8 cellular contexts compared by ENCODE assay signal in genomic region chr5:176364765-176365662, GRCh38. TPM values are rescaled to one million over a fixed set of nuclear protein-coding genes. Genes with fewer than 3 reads are reported as not detected.
A peak's percentile ranks its signal among the peaks of the same experiment; 100 is the strongest.
DNase-seq lines count a peak whose midpoint lies in the region; ATAC-seq, FAIRE-seq and TF ChIP-seq lines count a peak whose summit lies in the region.

Gene ARL10, plus strand, starts transcription at chr5:176365487. Its CDS starts 77 bp downstream, at chr5:176365564.

- ATAC-seq in HG02885 (IDR thresholded peaks at IDR 0.05; ENCODE audit: poor library complexity, unreplicated experiment) (peak; percentile 46), GM12878 (peak; percentile 52)

- no peaks in the 10 kb centered on the region for H4K20me1 ChIP-seq in GM12878 (ENCODE audit: control insufficient read depth, insufficient read depth)

- H3K9ac ChIP-seq in GM12878 (ENCODE audit: control insufficient read depth, insufficient read depth, low read length): peak within 1 kb of the TSS; percentile 71

- intact Hi-C loops in GM12878 (cut with micrococcal nuclease; ENCODE audit: unreplicated experiment): loop anchor here (1.0 kb wide), 1 partner anchor 23 kb away; the partner anchor contains the start of genes HIGD2A and NOP16

- DNase-seq in GM10248 (ENCODE audit: extremely low spot score) (peak; percentile 81), T-helper 2 cell (peak; percentile 30 to 55 (median 46)), GM12878 (ENCODE audit: low read depth, low spot score) (no peak), skeletal muscle cell (ENCODE audit: low read depth) (peak; percentile 7), glomerular visceral epithelial cell (ENCODE audit: extremely low spot score) (no peak), SHP77 (lab: John Stamatoyannopoulos, UW) (no peak)

- POLR2A ChIA-PET in GM10248 (lab: Yijun Ruan, JAX): no interaction called here
- POLR2A ChIA-PET in GM12878 (lab: Charles Lee): no interaction called here

- no peak for FAIRE-seq in GM12878 (lab: Jason Lieb, UNC)

- in situ Hi-C loops in GM12878 (cut with MboI): no loop called here

- RAD21 ChIA-PET in GM12878 (lab: Charles Lee; ENCODE audit: unreplicated experiment): no interaction called here

- H3K4me3 ChIP-seq in GM12878 (peak within 1 kb of the TSS; percentile 91), iPS-18c (ENCODE audit: insufficient read depth, low read depth, low read length) (peak within 1 kb of the TSS; percentile 77), skeletal muscle cell (ENCODE audit: low read depth, low read length) (peak within 1 kb of the TSS; percentile 71)

- no peak for TF ChIP-seq CTCF in GM10248 (IDR thresholded peaks at IDR 0.05; ENCODE audit: control extremely low read depth, extremely low read depth, low read depth, missing control alignments)
- no peak for TF ChIP-seq CTCF in GM12878 (IDR thresholded peaks at IDR 0.05 in 2 of 3, conservative IDR thresholded peaks at IDR 0.05 in 1 of 3; ENCODE audit: control insufficient read depth in 2 of 3, extremely low read depth in 1 of 3, insufficient read depth in 1 of 3, low read depth in 3 of 3, low read length in 3 of 3)

- H2AFZ ChIP-seq in GM12878 (ENCODE audit: control insufficient read depth, low read depth, low read length): peak within 1 kb of the TSS; percentile 92

- H3K4me1 ChIP-seq in GM12878 (ENCODE audit: control insufficient read depth, insufficient read depth, low read length): no peaks in the 10 kb centered on the region; the same call in 1 of the 2 replicates

- H3K79me2 ChIP-seq in GM12878 (ENCODE audit: control insufficient read depth, insufficient read depth, low read length): peaks cover 13% of the 10 kb centered on the region

- no TSS peak for BruUV-seq in GM12878 (replicated peaks; lab: Mats Ljungman, UMichigan)

- SMC1A ChIA-PET in GM12878 (lab: Charles Lee; ENCODE audit: uncharacterized antibody, unreplicated experiment): no interaction called here

- no peak within 1 kb of the TSS for H3K27ac ChIP-seq in GM12878 (ENCODE audit: control insufficient read depth, insufficient read depth)

- CTCF ChIA-PET in GM10248 (lab: Yijun Ruan, JAX) (interaction anchor here (1.2 kb wide), 1 partner anchor 13 kb away, joined by 3 read pairs; no protein-coding TSS in a partner anchor), GM12878 (lab: Yijun Ruan, JAX) (no interaction called here)

- no peaks in the 10 kb centered on the region for H3K36me3 ChIP-seq in GM12878 (ENCODE audit: control insufficient read depth in 2 of 2, insufficient read depth in 2 of 2, low read length in 1 of 2)

- 7% methylated on average over 58 of the region's 68 CpGs for WGBS in GM12878 (ENCODE audit: insufficient coverage, insufficient replicate concordance, low lambda C conversion rate, missing lambda C conversion rate)

- H3K27me3 ChIP-seq in GM12878 (replicated peaks in 1 of 2; ENCODE audit: control insufficient read depth in 2 of 2, insufficient read depth in 2 of 2, low read length in 1 of 2): no peaks in the 10 kb centered on the region

- no peaks in the 10 kb centered on the region for H3K9me3 ChIP-seq in GM12878 (replicated peaks; ENCODE audit: control insufficient read depth, insufficient read depth, low read length)
- peaks cover 4% of the 10 kb centered on the region for H3K9me3 ChIP-seq in iPS-18c (ENCODE audit: control insufficient read depth, insufficient read depth, low read length)

- no peak for TF ChIP-seq EP300 in GM12878 (IDR thresholded peaks at IDR 0.05; ENCODE audit: borderline replicate concordance in 1 of 2, control insufficient read depth in 1 of 2, low read depth in 2 of 2, low read length in 2 of 2)

- TF ChIP-seq RAD21 in GM12878 (IDR thresholded peaks at IDR 0.05; ENCODE audit: insufficient read depth, low read depth, low read length): no peak

- no peak for TF ChIP-seq POLR2A in GM12878 (IDR thresholded peaks at IDR 0.05; ENCODE audit: low read depth, low read length)

- peak within 1 kb of the TSS; percentile 98 for H3K4me2 ChIP-seq in GM12878 (ENCODE audit: control insufficient read depth, insufficient read depth)

TF ChIP-seq in GM12878, 131 proteins besides CTCF, POLR2A, EP300 and RAD21 (continues in another document):
- TF ChIP-seq TARDBP (IDR thresholded peaks at IDR 0.05; ENCODE audit: borderline replicate concordance): peak; percentile 77
- no peak for TF ChIP-seq DPF2 (IDR thresholded peaks at IDR 0.05)
- TF ChIP-seq SPI1 (IDR thresholded peaks at IDR 0.05; ENCODE audit: borderline replicate concordance, insufficient read depth, low read depth, low read length): no peak
- TF ChIP-seq BHLHE40 (IDR thresholded peaks at IDR 0.05; ENCODE audit: borderline replicate concordance in 1 of 2, low read depth in 2 of 2, low read length in 1 of 2): peak in 1 of 2 experiments; percentile 44; a peak in 2 of 4 replicates
- no peak for TF ChIP-seq FOXM1 (IDR thresholded peaks at IDR 0.05; ENCODE audit: low read depth, low read length)
- TF ChIP-seq IKZF1 (conservative IDR thresholded peaks at IDR 0.05): peak; percentile 85
- TF ChIP-seq USF1 (IDR thresholded peaks at IDR 0.05; ENCODE audit: borderline replicate concordance, extremely low read length, insufficient read depth, low read depth, low read length): no peak
- peak; percentile 78 for TF ChIP-seq HCFC1 (IDR thresholded peaks at IDR 0.05; ENCODE audit: low read length)
- peak; percentile 10; the same call in 1 of the 2 replicates for TF ChIP-seq RB1 (IDR thresholded peaks at IDR 0.05; ENCODE audit: borderline replicate concordance)
- TF ChIP-seq SMARCA5 (IDR thresholded peaks at IDR 0.05): 0 out of 2 replicates have a peak, but pooled peaks have one; percentile 64
- TF ChIP-seq SIX5 (IDR thresholded peaks at IDR 0.05; ENCODE audit: low read depth, low read length, severe bottlenecking): peak; percentile 73
- TF ChIP-seq SKIL (IDR thresholded peaks at IDR 0.05; ENCODE audit: low read depth, poor library complexity, severe bottlenecking): no peak
- peak; percentile 65 for TF ChIP-seq MLLT1 (IDR thresholded peaks at IDR 0.05)
- no peak for TF ChIP-seq JUNB (IDR thresholded peaks at IDR 0.05)

RNA-seq across cellular contexts. Expression of gene ARL10, which starts in this region (rescaled TPM):
- total RNA-seq in GM12878 (2013; cell fraction: nucleolus; rRNA removed): 32.8 and 65.0 TPM in 2 replicates
- total RNA-seq in GM12878 (2014; rRNA removed) (3.4 and 3.6 TPM in 2 replicates), GM12878 (2014; rRNA removed; fragmentation: Illumina TruSeq; extraction: Trizol) (1.7 and 1.8 TPM in 2 replicates), GM12878 (2021) (6.4 and 7.2 TPM in 2 replicates)
- polyA plus RNA-seq in GM12878 (2011; ENCODE audit: low read depth): 7.5 TPM
- polyA plus RNA-seq in GM12878 (2011; rRNA removed) (3.2 and 4.0 TPM in 2 replicates), GM12878 (2014; fragmentation: Illumina TruSeq; extraction: Trizol) (3.0 and 3.8 TPM in 2 replicates), GM12878 (2014; fragmentation: Nextera tagmentation; extraction: Ambion mirVana) (under 1 TPM; 0.44 to 0.69 TPM), GM12878 (2014; rRNA removed) (4.6 and 5.4 TPM in 2 replicates), GM12878 (2016; fragmentation: Nextera tagmentation; extraction: Ambion mirVana) (1 to 10 TPM; 1.0 to 1.3 TPM)
- polyA plus RNA-seq in GM12878 (2011; cell fraction: cytosol; rRNA removed): 2.3 and 3.0 TPM in 2 replicates
- 6.8 and 7.8 TPM in 2 replicates for polyA plus RNA-seq in GM12878 (2011; cell fraction: nucleus; rRNA removed)
- 3.7 and 6.9 TPM in 2 replicates for polyA plus RNA-seq in GM12878 (2012)
- 3.6 and 4.6 TPM in 2 replicates for polyA minus RNA-seq in GM12878 (2011; rRNA and poly(A)+ RNA removed)
- 1.1 and 2.1 TPM in 2 replicates for polyA minus RNA-seq in GM12878 (2011; cell fraction: cytosol; rRNA and poly(A)+ RNA removed)
- 2.9 and 3.2 TPM in 2 replicates for polyA minus RNA-seq in GM12878 (2011; cell fraction: nucleus; rRNA and poly(A)+ RNA removed)

Comparison
In these comparisons a context has a peak if more than half of its experiments do, and no peak if none do; other contexts are left out.
1. DNase-seq: peak in GM10248 (single experiment), T-helper 2 cell (5 of 5) and skeletal muscle cell (single experiment); none in GM12878 (single experiment), glomerular visceral epithelial cell (single experiment) and SHP77 (0 of 2).
2. Peak in every context shown above with its lines, with median percentiles within 50 percentile points of each other: H3K4me3 ChIP-seq.